Comparison of ENCODE assay signal across 33 cellular contexts in genomic region chr20:60470366-60470765, GRCh38.
"Had no signal": no experiment of that assay in that cellular context is flagged by ENCODE, and none has a peak within 500 bp of the region (broad histone marks: within the 10 kb centered on the region; RNA-seq: fewer than 3 reads in every experiment).

No MANE protein-coding gene starts in this region.

- H3K27me3 Mint-ChIP-seq: activated B cell treated with CpG ODN at 0.5 μM for 24 hours; activated CD4-positive, alpha-beta memory T cell treated with anti-CD3 and anti-CD28 coated beads for 36 hours; activated CD4-positive, alpha-beta T cell treated with anti-CD3 and anti-CD28 coated beads, Interleukin-2, amount 10 ng/mL, durations not matched to agents 24 days and 14 days; activated naive CD4-positive, alpha-beta T cell treated with anti-CD3 and anti-CD28 coated beads, Interleukin-2, amount 10 ng/mL, durations not matched to agents 7 days and 5 days had no signal

- H3K9me3 ChIP-seq: ascending aorta had no signal

- H3K36me3 ChIP-seq: ascending aorta, cardiac muscle cell had no signal

- FAIRE-seq: TTC549 had no signal

- H3K27ac Mint-ChIP-seq: activated B cell treated with CpG ODN at 0.5 μM for 24 hours; activated CD4-positive, alpha-beta memory T cell treated with anti-CD3 and anti-CD28 coated beads for 36 hours; activated CD4-positive, alpha-beta T cell treated with anti-CD3 and anti-CD28 coated beads, Interleukin-2, amount 10 ng/mL, durations not matched to agents 24 days and 14 days; activated CD8-positive, alpha-beta T cell treated with anti-CD3 and anti-CD28 coated beads for 36 hours; activated naive CD4-positive, alpha-beta T cell treated with anti-CD3 and anti-CD28 coated beads, Interleukin-2, amount 10 ng/mL, durations not matched to agents 7 days and 5 days; activated naive CD4-positive, alpha-beta T cell treated with anti-CD3 and anti-CD28 coated beads, Interleukin-2, amount 50 U/mL, for 24 hours; activated naive CD8-positive, alpha-beta T cell; activated naive CD8-positive, alpha-beta T cell treated with anti-CD3 and anti-CD28 coated beads, Interleukin-2, amount 10 ng/mL, durations not matched to agents 7 days and 5 days; activated naive CD8-positive, alpha-beta T cell treated with anti-CD3 and anti-CD28 coated beads, Interleukin-2, amount 50 U/mL, for 24 hours; activated T-helper 2 cell treated with anti-CD3 and anti-CD28 coated beads, Interferon-gamma antibody, Interleukin-2, Interleukin-4, amounts not matched to agents 10 μg/mL and 5 μg/mL and 100 μg/mL, durations not matched to agents 14 hours and 24 hours and 36 hours; brain; T-helper 1 cell treated with Interleukin-12 subunit alpha and Interleukin-12 subunit beta and Interleukin-4 antibody, amounts not matched to agents 30 μg/mL and 1 μg/mL, for 36 hours; T-helper 2 cell treated with Interferon-gamma antibody and Interleukin-4, amounts not matched to agents 5 μg/mL and 100 μg/mL, for 36 hours had no signal

- H3K36me3 Mint-ChIP-seq: activated CD4-positive, alpha-beta memory T cell treated with anti-CD3 and anti-CD28 coated beads for 36 hours; activated naive CD4-positive, alpha-beta T cell treated with anti-CD3 and anti-CD28 coated beads, Interleukin-2, amount 10 ng/mL, durations not matched to agents 7 days and 5 days; activated naive CD4-positive, alpha-beta T cell treated with anti-CD3 and anti-CD28 coated beads, Interleukin-2, amount 50 U/mL, for 24 hours; activated naive CD8-positive, alpha-beta T cell; activated naive CD8-positive, alpha-beta T cell treated with anti-CD3 and anti-CD28 coated beads, Interleukin-2, amount 10 ng/mL, durations not matched to agents 7 days and 5 days; brain had no signal

- H3K4me3 Mint-ChIP-seq: activated B cell treated with CpG ODN at 0.5 μM for 24 hours; activated CD4-positive, alpha-beta memory T cell treated with anti-CD3 and anti-CD28 coated beads for 36 hours; activated CD4-positive, alpha-beta T cell treated with anti-CD3 and anti-CD28 coated beads, Interleukin-2, amount 10 ng/mL, durations not matched to agents 24 days and 14 days; activated CD8-positive, alpha-beta T cell treated with anti-CD3 and anti-CD28 coated beads for 36 hours; activated naive CD4-positive, alpha-beta T cell treated with anti-CD3 and anti-CD28 coated beads, Interleukin-2, amount 10 ng/mL, durations not matched to agents 7 days and 5 days; activated naive CD4-positive, alpha-beta T cell treated with anti-CD3 and anti-CD28 coated beads, Interleukin-2, amount 50 U/mL, for 24 hours; activated naive CD8-positive, alpha-beta T cell; activated naive CD8-positive, alpha-beta T cell treated with anti-CD3 and anti-CD28 coated beads, Interleukin-2, amount 10 ng/mL, durations not matched to agents 7 days and 5 days; activated naive CD8-positive, alpha-beta T cell treated with anti-CD3 and anti-CD28 coated beads, Interleukin-2, amount 50 U/mL, for 24 hours; activated T-cell treated with anti-CD3 and anti-CD28 coated beads, Interleukin-2, amount 50 U/mL, for 4 hours; brain; T-helper 1 cell treated with Interleukin-12 subunit alpha and Interleukin-12 subunit beta and Interleukin-4 antibody, amounts not matched to agents 30 μg/mL and 1 μg/mL, for 36 hours; T-helper 2 cell treated with Interferon-gamma antibody and Interleukin-4, amounts not matched to agents 5 μg/mL and 100 μg/mL, for 36 hours had no signal

- H3K4me1 ChIP-seq: ascending aorta had no signal

- DNase-seq: activated B cell treated with CpG ODN at 0.5 μM for 24 hours; activated CD4-positive, alpha-beta memory T cell treated with anti-CD3 and anti-CD28 coated beads for 36 hours; activated CD4-positive, alpha-beta T cell treated with anti-CD3 and anti-CD28 coated beads for 4 hours; activated CD4-positive, alpha-beta T cell treated with anti-CD3 and anti-CD28 coated beads, Interleukin-2, amount 10 ng/mL, durations not matched to agents 24 days and 14 days; activated CD4-positive, alpha-beta T cell treated with anti-CD3 and anti-CD28 coated beads, Interleukin-2, amount 50 U/mL, for 1 hour; activated CD4-positive, alpha-beta T cell treated with anti-CD3 and anti-CD28 coated beads, Interleukin-2, amount 50 U/mL, for 4 hours; activated CD4-positive, CD25-positive, alpha-beta regulatory T cell treated with anti-CD3 and anti-CD28 coated beads, Interleukin-2, amount 50 U/mL, for 72 hours; activated CD8-positive, alpha-beta memory T cell treated with anti-CD3 and anti-CD28 coated beads, Interleukin-2, amount 50 U/mL, for 4 hours; activated CD8-positive, alpha-beta T cell treated with anti-CD3 and anti-CD28 coated beads for 36 hours; activated effector memory CD4-positive, alpha-beta T cell treated with Interleukin-2 at 50 U/mL for 16 hours; activated gamma-delta T cell; activated naive CD4-positive, alpha-beta T cell treated with anti-CD3 and anti-CD28 coated beads, Interleukin-2, amount 10 ng/mL, durations not matched to agents 7 days and 5 days; activated naive CD4-positive, alpha-beta T cell treated with Interleukin-2 at 50 U/mL for 16 hours; activated naive CD8-positive, alpha-beta T cell treated with anti-CD3 and anti-CD28 coated beads, Interleukin-2, amount 10 ng/mL, durations not matched to agents 7 days and 5 days; activated naive CD8-positive, alpha-beta T cell treated with anti-CD3 and anti-CD28 coated beads, Interleukin-2, amount 50 U/mL, for 24 hours; activated T-cell treated with anti-CD3 and anti-CD28 coated beads for 4 hours; activated T-cell treated with anti-CD3 and anti-CD28 coated beads, Interleukin-2, amount 50 U/mL, for 1 hour; activated T-cell treated with anti-CD3 and anti-CD28 coated beads, Interleukin-2, amount 50 U/mL, for 4 hours; amygdala; anterior cingulate cortex; central memory CD4-positive, alpha-beta T cell; T-helper 1 cell; T-helper 9 cell had no signal

- ATAC-seq: activated CD8-positive, alpha-beta T cell treated with anti-CD3 and anti-CD28 coated beads for 36 hours; activated naive CD8-positive, alpha-beta T cell treated with anti-CD3 and anti-CD28 coated beads, Interleukin-2, amount 50 U/mL, for 24 hours; activated T-cell treated with anti-CD3 and anti-CD28 coated beads, Interleukin-2, amount 50 U/mL, for 4 hours had no signal

- H3K27me3 ChIP-seq: ascending aorta, cardiac muscle cell had no signal

- H3K4me3 ChIP-seq: ascending aorta, cardiac muscle cell had no signal

- H3K9me3 Mint-ChIP-seq: activated CD4-positive, alpha-beta memory T cell treated with anti-CD3 and anti-CD28 coated beads for 36 hours; activated CD4-positive, alpha-beta T cell treated with anti-CD3 and anti-CD28 coated beads, Interleukin-2, amount 10 ng/mL, durations not matched to agents 24 days and 14 days; activated CD8-positive, alpha-beta T cell treated with anti-CD3 and anti-CD28 coated beads for 36 hours; activated naive CD4-positive, alpha-beta T cell treated with anti-CD3 and anti-CD28 coated beads, Interleukin-2, amount 10 ng/mL, durations not matched to agents 7 days and 5 days; activated naive CD4-positive, alpha-beta T cell treated with anti-CD3 and anti-CD28 coated beads, Interleukin-2, amount 50 U/mL, for 24 hours; activated naive CD8-positive, alpha-beta T cell treated with anti-CD3 and anti-CD28 coated beads, Interleukin-2, amount 10 ng/mL, durations not matched to agents 7 days and 5 days; activated naive CD8-positive, alpha-beta T cell treated with anti-CD3 and anti-CD28 coated beads, Interleukin-2, amount 50 U/mL, for 24 hours; activated T-cell treated with anti-CD3 and anti-CD28 coated beads, Interleukin-2, amount 50 U/mL, for 4 hours; activated T-helper 2 cell treated with anti-CD3 and anti-CD28 coated beads, Interferon-gamma antibody, Interleukin-2, Interleukin-4, amounts not matched to agents 10 μg/mL and 5 μg/mL and 100 μg/mL, durations not matched to agents 14 hours and 24 hours and 36 hours; T-helper 1 cell treated with Interleukin-12 subunit alpha and Interleukin-12 subunit beta and Interleukin-4 antibody, amounts not matched to agents 30 μg/mL and 1 μg/mL, for 36 hours; T-helper 2 cell treated with Interferon-gamma antibody and Interleukin-4, amounts not matched to agents 5 μg/mL and 100 μg/mL, for 36 hours had no signal

- H3K27ac ChIP-seq: ascending aorta, cardiac muscle cell, VCaP had no signal

- H3K4me1 Mint-ChIP-seq: activated B cell treated with CpG ODN at 0.5 μM for 24 hours; activated CD4-positive, alpha-beta T cell treated with anti-CD3 and anti-CD28 coated beads, Interleukin-2, amount 10 ng/mL, durations not matched to agents 24 days and 14 days; activated naive CD4-positive, alpha-beta T cell treated with anti-CD3 and anti-CD28 coated beads, Interleukin-2, amount 10 ng/mL, durations not matched to agents 7 days and 5 days; activated naive CD4-positive, alpha-beta T cell treated with anti-CD3 and anti-CD28 coated beads, Interleukin-2, amount 50 U/mL, for 24 hours; activated naive CD8-positive, alpha-beta T cell treated with anti-CD3 and anti-CD28 coated beads, Interleukin-2, amount 10 ng/mL, durations not matched to agents 7 days and 5 days; activated naive CD8-positive, alpha-beta T cell treated with anti-CD3 and anti-CD28 coated beads, Interleukin-2, amount 50 U/mL, for 24 hours had no signal
